Comparison of ENCODE assay signal across 1 cellular context in genomic region chr17:63035695-63036094, GRCh38.
TF ChIP-seq lines count a peak whose summit lies in the region.

No MANE protein-coding gene starts in this region.

TF ChIP-seq in HCT116, 20 proteins besides CTCF, POLR2A, EP300 and RAD21 (continued from another document):
- no peak for TF ChIP-seq TCF7L2 (IDR thresholded peaks at IDR 0.05; ENCODE audit: borderline replicate concordance, extremely low read depth, insufficient read depth, insufficient read length)
TF ChIP-seq in HCT116: peak in this region for 1.
